In the genomic region with DNA sequence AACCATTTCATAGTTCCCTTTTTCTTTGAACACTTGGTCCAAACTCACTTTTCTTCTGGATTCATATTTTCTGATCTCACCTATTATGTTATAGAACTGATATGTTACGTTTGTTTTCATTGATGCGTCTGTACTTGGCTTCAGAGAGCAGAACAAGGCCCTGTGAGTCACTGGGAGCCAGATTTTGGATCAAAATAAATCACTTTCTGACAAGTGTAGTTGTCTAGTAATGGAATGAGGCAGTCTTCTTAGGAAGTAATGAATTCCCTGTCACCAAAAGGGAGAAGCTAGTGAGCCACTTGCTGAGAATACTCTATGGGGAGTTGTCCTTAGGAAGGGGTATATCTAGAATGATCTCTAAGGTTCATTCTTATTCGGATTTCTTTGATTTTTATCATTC, we compare ENCODE assay signal across 20 cellular contexts. TPM values are rescaled to one million over a fixed set of nuclear protein-coding genes. Genes with fewer than 3 reads are reported as not detected.
DNase-seq lines count a peak whose midpoint lies in the region; ATAC-seq and TF ChIP-seq lines count a peak whose summit lies in the region.
"Had no signal": no experiment of that assay in that cellular context is flagged by ENCODE, and none has a peak within 500 bp of the region (broad histone marks: within the 10 kb centered on the region; RNA-seq: fewer than 3 reads in every experiment).

No MANE protein-coding gene starts in this region.

- H3K9ac ChIP-seq in adipocyte (ENCODE audit: low read length) = no peak overlapping the region

- H3K27me3 ChIP-seq in adipocyte (replicated peaks; ENCODE audit: control insufficient read depth, insufficient read depth, low read length) = no peaks in the 10 kb centered on the region
- H3K27me3 ChIP-seq: colonic mucosa, upper lobe of left lung had no signal

- H3K27me3 Mint-ChIP-seq in HFFc6 (ENCODE audit: insufficient read depth) = peaks cover 2% of the 10 kb centered on the region; the same call in 1 of the 2 replicates
- H3K27me3 Mint-ChIP-seq: activated CD4-positive, alpha-beta T cell treated with anti-CD3 and anti-CD28 coated beads, Interleukin-2, amount 10 ng/mL, durations not matched to agents 24 days and 14 days; activated naive CD8-positive, alpha-beta T cell treated with anti-CD3 and anti-CD28 coated beads, Interleukin-2, amount 10 ng/mL, durations not matched to agents 7 days and 5 days; activated T-cell treated with anti-CD3 and anti-CD28 coated beads, Interleukin-2, amount 50 U/mL, for 24 hours; stimulated activated naive B cell treated with anti-CD40 and anti-IgM and Interleukin-4, amounts not matched to agents 10 μg/mL and 1 μg/mL and 100 μg/mL, for 72 hours had no signal

- DNase-seq in A172 (ENCODE audit: low spot score) = peak; percentile 82
- DNase-seq in HFFc6 = peak; percentile 54
- peak; percentile 35 for DNase-seq in adipocyte (ENCODE audit: low read depth)
- DNase-seq in foreskin fibroblast = peak; percentile 34 to 60
- no peak for DNase-seq in amniotic stem cell (lab: John Stamatoyannopoulos, UW)
- DNase-seq in cerebellum (ENCODE audit: low spot score) = no peak
- no peak for DNase-seq in midbrain (lab: John Stamatoyannopoulos, UW)
- DNase-seq: 8988T; activated CD4-positive, alpha-beta T cell treated with anti-CD3 and anti-CD28 coated beads, Interleukin-2, amount 10 ng/mL, durations not matched to agents 24 days and 14 days; activated naive CD8-positive, alpha-beta T cell treated with anti-CD3 and anti-CD28 coated beads, Interleukin-2, amount 10 ng/mL, durations not matched to agents 7 days and 5 days; activated T-cell treated with anti-CD3 and anti-CD28 coated beads, Interleukin-2, amount 50 U/mL, for 24 hours; colonic mucosa; COR-L47; H7; NCI-H187; NCI-H526; stimulated activated naive B cell treated with anti-CD40 and anti-IgM and Interleukin-4, amounts not matched to agents 10 μg/mL and 1 μg/mL and 100 μg/mL, for 72 hours; upper lobe of left lung had no signal

- TF ChIP-seq CTCF in HFFc6 (IDR thresholded peaks at IDR 0.05) = no peak
- no peak for TF ChIP-seq CTCF in foreskin fibroblast (IDR thresholded peaks at IDR 0.05; ENCODE audit: low read depth, low read length)

- H3K9me3 Mint-ChIP-seq in HFFc6 = no peaks in the 10 kb centered on the region
- H3K9me3 Mint-ChIP-seq: activated CD4-positive, alpha-beta T cell treated with anti-CD3 and anti-CD28 coated beads, Interleukin-2, amount 10 ng/mL, durations not matched to agents 24 days and 14 days; activated naive CD8-positive, alpha-beta T cell treated with anti-CD3 and anti-CD28 coated beads, Interleukin-2, amount 10 ng/mL, durations not matched to agents 7 days and 5 days; activated T-cell treated with anti-CD3 and anti-CD28 coated beads, Interleukin-2, amount 50 U/mL, for 24 hours; stimulated activated naive B cell treated with anti-CD40 and anti-IgM and Interleukin-4, amounts not matched to agents 10 μg/mL and 1 μg/mL and 100 μg/mL, for 72 hours; T-helper 2 cell treated with Interferon-gamma antibody and Interleukin-4, amounts not matched to agents 5 μg/mL and 100 μg/mL, for 36 hours had no signal

- H3K4me1 Mint-ChIP-seq in HFFc6 (ENCODE audit: low read depth) = peaks cover 72% of the 10 kb centered on the region

- H3K27ac Mint-ChIP-seq in HFFc6 = peak overlapping the region; percentile 78
- H3K27ac Mint-ChIP-seq: activated CD4-positive, alpha-beta T cell treated with anti-CD3 and anti-CD28 coated beads, Interleukin-2, amount 10 ng/mL, durations not matched to agents 24 days and 14 days; activated naive CD8-positive, alpha-beta T cell treated with anti-CD3 and anti-CD28 coated beads, Interleukin-2, amount 10 ng/mL, durations not matched to agents 7 days and 5 days; activated T-cell treated with anti-CD3 and anti-CD28 coated beads, Interleukin-2, amount 50 U/mL, for 24 hours; stimulated activated naive B cell treated with anti-CD40 and anti-IgM and Interleukin-4, amounts not matched to agents 10 μg/mL and 1 μg/mL and 100 μg/mL, for 72 hours; T-helper 2 cell treated with Interferon-gamma antibody and Interleukin-4, amounts not matched to agents 5 μg/mL and 100 μg/mL, for 36 hours had no signal

- peak overlapping the region; percentile 34 for H3K4me3 Mint-ChIP-seq in HFFc6
- H3K4me3 Mint-ChIP-seq: activated CD4-positive, alpha-beta T cell treated with anti-CD3 and anti-CD28 coated beads, Interleukin-2, amount 10 ng/mL, durations not matched to agents 24 days and 14 days; activated naive CD8-positive, alpha-beta T cell treated with anti-CD3 and anti-CD28 coated beads, Interleukin-2, amount 10 ng/mL, durations not matched to agents 7 days and 5 days; activated T-cell treated with anti-CD3 and anti-CD28 coated beads, Interleukin-2, amount 50 U/mL, for 24 hours; stimulated activated naive B cell treated with anti-CD40 and anti-IgM and Interleukin-4, amounts not matched to agents 10 μg/mL and 1 μg/mL and 100 μg/mL, for 72 hours; T-helper 2 cell treated with Interferon-gamma antibody and Interleukin-4, amounts not matched to agents 5 μg/mL and 100 μg/mL, for 36 hours had no signal

- ATAC-seq in GM19397 (IDR thresholded peaks at IDR 0.05; ENCODE audit: unreplicated experiment) = no peak
- ATAC-seq: stimulated activated naive B cell treated with anti-CD40 and anti-IgM and Interleukin-4, amounts not matched to agents 10 μg/mL and 1 μg/mL and 100 μg/mL, for 72 hours had no signal

- peaks cover 25% of the 10 kb centered on the region for H3K4me1 ChIP-seq in adipocyte (ENCODE audit: control insufficient read depth, insufficient read depth, low read length)
- H3K4me1 ChIP-seq: colonic mucosa had no signal

- no peaks in the 10 kb centered on the region for H3K9me3 ChIP-seq in adipocyte (ENCODE audit: control insufficient read depth, low read length)
- H3K9me3 ChIP-seq: colonic mucosa, upper lobe of left lung had no signal

- no peak overlapping the region for H3K4me3 ChIP-seq in adipocyte (ENCODE audit: low read length)
- no peak overlapping the region for H3K4me3 ChIP-seq in foreskin fibroblast (ENCODE audit: low read depth in 1 of 2, low read length in 2 of 2)
- H3K4me3 ChIP-seq: colonic mucosa, upper lobe of left lung had no signal

- H3K36me3 ChIP-seq in adipocyte (ENCODE audit: control insufficient read depth, insufficient read depth, low read length, severe bottlenecking) = no peaks in the 10 kb centered on the region
- H3K36me3 ChIP-seq: colonic mucosa, upper lobe of left lung had no signal

- peaks cover 31% of the 10 kb centered on the region for H3K36me3 Mint-ChIP-seq in HFFc6 (ENCODE audit: low read depth)

RNA-seq across cellular contexts. Expression of gene BICD1, which starts 10.2 kb away (rescaled TPM):
- total RNA-seq in A172 (2014; rRNA removed; shearing (Covaris generic)) = 6.6 and 10.0 TPM in 2 replicates
- total RNA-seq in HFFc6 (2021; fragmentation: NEBNext Ultra II Directional; extraction: Animal tissue kit (Norgen Biotek cat#: 25700)) = 10 to 100 TPM; 24.5 to 36.6 (median 32.4) TPM
- 124 TPM for total RNA-seq in cerebellum

Comparison
In these comparisons a context has a peak if more than half of its experiments do, and no peak if none do; other contexts are left out.
1. DNase-seq: peak in A172 (single experiment), HFFc6 (single experiment), adipocyte (single experiment) and foreskin fibroblast (2 of 2); none in amniotic stem cell (single experiment), cerebellum (single experiment) and midbrain (single experiment).